Comparison of ENCODE assay signal across 1 cellular context in the genomic region with DNA sequence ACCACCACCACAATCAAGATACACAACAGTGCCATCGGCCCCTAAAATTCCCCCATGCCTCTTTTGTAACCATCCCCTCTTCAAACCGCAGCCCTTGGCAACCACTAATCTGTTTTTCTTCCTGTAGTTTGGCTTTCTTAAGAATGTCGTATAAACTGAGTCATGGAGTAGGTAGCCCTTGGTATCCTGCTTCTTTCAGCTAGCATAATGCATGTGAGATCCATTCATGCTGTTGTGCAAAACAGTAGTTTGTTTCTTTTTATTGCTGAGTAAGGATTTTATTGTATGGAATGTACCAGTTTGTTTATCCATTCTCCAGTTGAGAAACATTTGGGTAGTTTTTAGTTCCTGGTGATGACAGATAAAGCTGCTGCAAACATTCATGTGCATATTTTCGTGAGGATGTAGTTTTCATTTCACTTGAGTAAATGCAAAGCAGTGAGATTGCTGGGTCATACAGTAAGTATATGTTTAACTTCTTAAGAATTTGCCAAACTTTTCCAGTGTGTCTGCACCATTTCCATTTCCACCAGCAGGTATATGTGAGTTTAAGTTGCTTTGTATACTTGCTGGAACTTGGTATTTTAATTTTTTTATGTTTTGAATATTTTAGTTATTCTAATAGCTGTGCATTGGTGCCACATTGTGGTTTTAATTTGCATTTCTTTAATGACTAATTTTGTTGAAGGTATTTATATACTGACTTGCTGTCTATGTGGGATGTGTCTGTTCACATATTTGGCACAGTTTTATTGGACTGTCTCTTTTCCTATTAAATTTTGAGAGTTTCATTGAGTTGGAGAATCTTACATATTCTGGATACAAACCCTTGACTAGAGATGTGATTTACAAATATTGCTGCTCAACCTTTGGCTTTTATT.
A peak's percentile ranks its signal among the peaks of the same experiment; 100 is the strongest.
TF ChIP-seq lines count a peak whose summit lies in the region.

No MANE protein-coding gene starts in this region.

TF ChIP-seq in K562, 482 proteins besides CTCF, POLR2A, EP300 and RAD21 (continued from another document):
- TF ChIP-seq, protein P1, sequence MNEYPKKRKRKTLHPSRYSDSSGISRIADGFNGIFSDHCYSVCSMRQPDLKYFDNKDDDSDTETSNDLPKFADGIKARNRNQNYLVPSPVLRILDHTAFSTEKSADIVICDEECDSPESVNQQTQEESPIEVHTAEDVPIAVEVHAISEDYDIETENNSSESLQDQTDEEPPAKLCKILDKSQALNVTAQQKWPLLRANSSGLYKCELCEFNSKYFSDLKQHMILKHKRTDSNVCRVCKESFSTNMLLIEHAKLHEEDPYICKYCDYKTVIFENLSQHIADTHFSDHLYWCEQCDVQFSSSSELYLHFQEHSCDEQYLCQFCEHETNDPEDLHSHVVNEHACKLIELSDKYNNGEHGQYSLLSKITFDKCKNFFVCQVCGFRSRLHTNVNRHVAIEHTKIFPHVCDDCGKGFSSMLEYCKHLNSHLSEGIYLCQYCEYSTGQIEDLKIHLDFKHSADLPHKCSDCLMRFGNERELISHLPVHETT (CRISPR knock-in tag; conservative IDR thresholded peaks at IDR 0.05 in 1 of 2, IDR thresholded peaks at IDR 0.05 in 1 of 2): no peak
- TF ChIP-seq, protein P2, sequence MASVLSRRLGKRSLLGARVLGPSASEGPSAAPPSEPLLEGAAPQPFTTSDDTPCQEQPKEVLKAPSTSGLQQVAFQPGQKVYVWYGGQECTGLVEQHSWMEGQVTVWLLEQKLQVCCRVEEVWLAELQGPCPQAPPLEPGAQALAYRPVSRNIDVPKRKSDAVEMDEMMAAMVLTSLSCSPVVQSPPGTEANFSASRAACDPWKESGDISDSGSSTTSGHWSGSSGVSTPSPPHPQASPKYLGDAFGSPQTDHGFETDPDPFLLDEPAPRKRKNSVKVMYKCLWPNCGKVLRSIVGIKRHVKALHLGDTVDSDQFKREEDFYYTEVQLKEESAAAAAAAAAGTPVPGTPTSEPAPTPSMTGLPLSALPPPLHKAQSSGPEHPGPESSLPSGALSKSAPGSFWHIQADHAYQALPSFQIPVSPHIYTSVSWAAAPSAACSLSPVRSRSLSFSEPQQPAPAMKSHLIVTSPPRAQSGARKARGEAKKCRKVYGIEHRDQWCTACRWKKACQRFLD (CRISPR knock-in tag; IDR thresholded peaks at IDR 0.05): no peak
- TF ChIP-seq ZNF696 (CRISPR knock-in tag; conservative IDR thresholded peaks at IDR 0.05) (no peak), ZNF197 (CRISPR knock-in tag; IDR thresholded peaks at IDR 0.05; ENCODE audit: low read depth) (no peak), GABPA (tag; conservative IDR thresholded peaks at IDR 0.05; ENCODE audit: low read depth) (no peak), POU5F1 (IDR thresholded peaks at IDR 0.05; ENCODE audit: borderline replicate concordance, low read depth, low read length, partially characterized antibody) (no peak), ARID3A (IDR thresholded peaks at IDR 0.05; ENCODE audit: borderline replicate concordance, low read depth, low read length) (no peak), ZNF311 (CRISPR knock-in tag; IDR thresholded peaks at IDR 0.05) (no peak), EWSR1 (IDR thresholded peaks at IDR 0.05; ENCODE audit: borderline replicate concordance, low read depth, partially characterized antibody) (no peak), FOXJ3 (CRISPR knock-in tag; IDR thresholded peaks at IDR 0.05) (no peak), LEF1 (IDR thresholded peaks at IDR 0.05) (no peak), PURB (CRISPR knock-in tag; IDR thresholded peaks at IDR 0.05; ENCODE audit: low read depth) (no peak), CC2D1A (IDR thresholded peaks at IDR 0.05) (no peak), MAFK (IDR thresholded peaks at IDR 0.05; ENCODE audit: low read length) (peak; percentile 92), SIN3B (IDR thresholded peaks at IDR 0.05; ENCODE audit: low read depth) (no peak), ZNF41 (CRISPR knock-in tag; conservative IDR thresholded peaks at IDR 0.05) (no peak), C11orf30 (IDR thresholded peaks at IDR 0.05; ENCODE audit: low read depth) (peak; percentile 84), MAFG (tag; conservative IDR thresholded peaks at IDR 0.05) (peak; percentile 87), JUND (IDR thresholded peaks at IDR 0.05; ENCODE audit: borderline replicate concordance, low read depth, low read length) (no peak), JUND (tag; IDR thresholded peaks at IDR 0.05; ENCODE audit: borderline replicate concordance, low read depth, low read length) (no peak)
- TF ChIP-seq, protein P3, sequence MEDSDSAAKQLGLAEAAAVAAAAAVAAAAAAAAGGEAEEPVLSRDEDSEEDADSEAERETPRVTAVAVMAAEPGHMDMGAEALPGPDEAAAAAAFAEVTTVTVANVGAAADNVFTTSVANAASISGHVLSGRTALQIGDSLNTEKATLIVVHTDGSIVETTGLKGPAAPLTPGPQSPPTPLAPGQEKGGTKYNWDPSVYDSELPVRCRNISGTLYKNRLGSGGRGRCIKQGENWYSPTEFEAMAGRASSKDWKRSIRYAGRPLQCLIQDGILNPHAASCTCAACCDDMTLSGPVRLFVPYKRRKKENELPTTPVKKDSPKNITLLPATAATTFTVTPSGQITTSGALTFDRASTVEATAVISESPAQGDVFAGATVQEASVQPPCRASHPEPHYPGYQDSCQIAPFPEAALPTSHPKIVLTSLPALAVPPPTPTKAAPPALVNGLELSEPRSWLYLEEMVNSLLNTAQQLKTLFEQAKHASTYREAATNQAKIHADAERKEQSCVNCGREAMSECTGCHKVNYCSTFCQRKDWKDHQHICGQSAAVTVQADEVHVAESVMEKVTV (CRISPR knock-in tag; IDR thresholded peaks at IDR 0.05): no peak
